1 cellular context compared by ENCODE assay signal in genomic region chr16:66524601-66525164, GRCh38.
A peak's percentile ranks its signal among the peaks of the same experiment; 100 is the strongest.
TF ChIP-seq lines count a peak whose summit lies in the region.

No MANE protein-coding gene starts in this region.

TF ChIP-seq in GM12878, 131 proteins besides CTCF, POLR2A, EP300 and RAD21 (continued from another document):
- TF ChIP-seq MLLT1 (IDR thresholded peaks at IDR 0.05) (peak; percentile 84), BCLAF1 (IDR thresholded peaks at IDR 0.05) (no peak), MAX (IDR thresholded peaks at IDR 0.05; ENCODE audit: low read depth, low read length) (peak; percentile 36; the same call in 1 of the 2 replicates), SREBF1 (IDR thresholded peaks at IDR 0.05; ENCODE audit: low read length) (no peak), ZNF217 (IDR thresholded peaks at IDR 0.05) (no peak; the same call in 1 of the 2 replicates), GATAD2B (conservative IDR thresholded peaks at IDR 0.05; ENCODE audit: low read depth) (peak; percentile 93), HCFC1 (IDR thresholded peaks at IDR 0.05; ENCODE audit: low read length) (0 out of 2 replicates have a peak, but pooled peaks have one; percentile 30), NR2F1 (conservative IDR thresholded peaks at IDR 0.05) (peak; percentile 90), ZNF687 (IDR thresholded peaks at IDR 0.05) (peak; percentile 59; the same call in 1 of the 2 replicates), CREM (IDR thresholded peaks at IDR 0.05; ENCODE audit: low read depth) (peak; percentile 71; the same call in 1 of the 2 replicates), IKZF1 (conservative IDR thresholded peaks at IDR 0.05) (peak; percentile 99), ETV6 (conservative IDR thresholded peaks at IDR 0.05 in 1 of 2, IDR thresholded peaks at IDR 0.05 in 1 of 2; ENCODE audit: borderline replicate concordance in 1 of 2, low read depth in 1 of 2) (peak in 1 of 2 experiments; percentile 98; a peak in 2 of 4 replicates), POU2F2 (IDR thresholded peaks at IDR 0.05; ENCODE audit: borderline replicate concordance, low read depth, low read length) (peak; percentile 73; the same call in 2 of the 3 replicates), YY1 (IDR thresholded peaks at IDR 0.05; ENCODE audit: low read depth, low read length) (no peak), PAX5 (IDR thresholded peaks at IDR 0.05; ENCODE audit: borderline replicate concordance, low read depth, low read length) (peak; percentile 97), TCF12 (IDR thresholded peaks at IDR 0.05; ENCODE audit: low read depth, low read length) (peak; percentile 52; the same call in 1 of the 2 replicates), CBX5 (IDR thresholded peaks at IDR 0.05; ENCODE audit: low read depth) (no peak), ATF2 (IDR thresholded peaks at IDR 0.05; ENCODE audit: low read length) (peak; percentile 76; the same call in 1 of the 2 replicates), NKRF (conservative IDR thresholded peaks at IDR 0.05) (0 out of 2 replicates have a peak, but pooled peaks have one; percentile 19), POLR2AphosphoS2 (IDR thresholded peaks at IDR 0.05; ENCODE audit: low read depth, low read length) (no peak), SMAD5 (IDR thresholded peaks at IDR 0.05; ENCODE audit: low read depth) (no peak), PKNOX1 (IDR thresholded peaks at IDR 0.05) (0 out of 2 replicates have a peak, but pooled peaks have one; percentile 8), DPF2 (IDR thresholded peaks at IDR 0.05) (peak; percentile 99), ELK1 (IDR thresholded peaks at IDR 0.05; ENCODE audit: low read depth, low read length) (no peak), CREB1 (IDR thresholded peaks at IDR 0.05; ENCODE audit: low read depth) (peak; percentile 47; the same call in 1 of the 2 replicates), MTA2 (IDR thresholded peaks at IDR 0.05; ENCODE audit: low read depth) (peak; percentile 88), TBL1XR1 (IDR thresholded peaks at IDR 0.05; ENCODE audit: low read depth, low read length) (peak; percentile 84; the same call in 1 of the 2 replicates), RUNX3 (IDR thresholded peaks at IDR 0.05; ENCODE audit: low read length) (peak; percentile 99), RFX5 (IDR thresholded peaks at IDR 0.05; ENCODE audit: low read depth, low read length) (no peak), BHLHE40 (IDR thresholded peaks at IDR 0.05; ENCODE audit: borderline replicate concordance in 1 of 2, low read depth in 2 of 2, low read length in 1 of 2) (peak; percentile 61 to 70; a peak in 2 of 4 replicates)
